Comparison of ENCODE assay signal across 19 cellular contexts in genomic region chr2:3204031-3204430, GRCh38.
"Had no signal": no experiment of that assay in that cellular context is flagged by ENCODE, and none has a peak within 500 bp of the region (broad histone marks: within the 10 kb centered on the region; RNA-seq: fewer than 3 reads in every experiment).

No MANE protein-coding gene starts in this region.

- H3K27me3 Mint-ChIP-seq: activated CD4-positive, alpha-beta memory T cell treated with anti-CD3 and anti-CD28 coated beads for 36 hours; activated CD4-positive, alpha-beta T cell treated with anti-CD3 and anti-CD28 coated beads for 36 hours; activated CD8-positive, alpha-beta memory T cell treated with anti-CD3 and anti-CD28 coated beads, Interleukin-2, amount 10 ng/mL, durations not matched to agents 7 days and 5 days; naive thymus-derived CD8-positive, alpha-beta T cell; progenitor cell of endocrine pancreas had no signal

- H3K4me3 Mint-ChIP-seq: activated CD4-positive, alpha-beta memory T cell treated with anti-CD3 and anti-CD28 coated beads for 36 hours; activated CD4-positive, alpha-beta T cell treated with anti-CD3 and anti-CD28 coated beads for 36 hours; activated CD8-positive, alpha-beta memory T cell treated with anti-CD3 and anti-CD28 coated beads, Interleukin-2, amount 10 ng/mL, durations not matched to agents 7 days and 5 days had no signal

- H3K27ac Mint-ChIP-seq: activated CD4-positive, alpha-beta memory T cell treated with anti-CD3 and anti-CD28 coated beads for 36 hours; activated CD4-positive, alpha-beta T cell treated with anti-CD3 and anti-CD28 coated beads for 36 hours; activated CD8-positive, alpha-beta memory T cell treated with anti-CD3 and anti-CD28 coated beads, Interleukin-2, amount 10 ng/mL, durations not matched to agents 7 days and 5 days; progenitor cell of endocrine pancreas had no signal

- H3K36me3 Mint-ChIP-seq: activated CD8-positive, alpha-beta memory T cell treated with anti-CD3 and anti-CD28 coated beads, Interleukin-2, amount 10 ng/mL, durations not matched to agents 7 days and 5 days had no signal

- H3K9me3 ChIP-seq: colonic mucosa, right atrium auricular region, upper lobe of left lung had no signal

- H3K9me3 Mint-ChIP-seq: activated CD4-positive, alpha-beta memory T cell treated with anti-CD3 and anti-CD28 coated beads for 36 hours; naive thymus-derived CD8-positive, alpha-beta T cell had no signal

- H3K27me3 ChIP-seq: colonic mucosa, right atrium auricular region, upper lobe of left lung had no signal

- ATAC-seq: activated CD4-positive, alpha-beta T cell treated with anti-CD3 and anti-CD28 coated beads for 36 hours; activated CD8-positive, alpha-beta memory T cell treated with anti-CD3 and anti-CD28 coated beads, Interleukin-2, amount 10 ng/mL, durations not matched to agents 7 days and 5 days; esophagus mucosa; left lobe of liver; naive thymus-derived CD8-positive, alpha-beta T cell had no signal

- H3K4me3 ChIP-seq: colonic mucosa, right atrium auricular region, upper lobe of left lung had no signal

- H3K36me3 ChIP-seq: colonic mucosa, upper lobe of left lung had no signal

- DNase-seq: activated CD4-positive, alpha-beta memory T cell treated with anti-CD3 and anti-CD28 coated beads for 36 hours; activated CD4-positive, alpha-beta T cell treated with anti-CD3 and anti-CD28 coated beads for 36 hours; activated CD8-positive, alpha-beta memory T cell treated with anti-CD3 and anti-CD28 coated beads, Interleukin-2, amount 10 ng/mL, durations not matched to agents 7 days and 5 days; activated naive CD4-positive, alpha-beta T cell treated with anti-CD3 and anti-CD28 coated beads, Interleukin-2, amount 50 U/mL, for 16 hours; activated T-cell treated with anti-CD3 and anti-CD28 coated beads, Interleukin-2, amount 50 U/mL, for 1 hour; colonic mucosa; mammary epithelial cell; naive thymus-derived CD8-positive, alpha-beta T cell; occipital lobe; small intestine; stimulated activated CD4-positive, alpha-beta T cell treated with anti-CD3 and anti-CD28 coated beads, Interleukin-4, amount 100 ng/mL, for 4 hours; stimulated activated CD8-positive, alpha-beta memory T cell treated with anti-CD3 and anti-CD28 coated beads, Interleukin-4, amount 100 ng/mL, for 48 hours; stimulated activated naive CD4-positive, alpha-beta T cell treated with Interleukin-2 at 50 U/mL for 16 hours; T-helper 1 cell; upper lobe of left lung had no signal

- H3K4me1 ChIP-seq: colonic mucosa, right atrium auricular region, upper lobe of left lung had no signal

- H3K27ac ChIP-seq: colonic mucosa, right atrium auricular region, upper lobe of left lung had no signal
